Comparison of ENCODE assay signal across 20 cellular contexts in the genomic region with DNA sequence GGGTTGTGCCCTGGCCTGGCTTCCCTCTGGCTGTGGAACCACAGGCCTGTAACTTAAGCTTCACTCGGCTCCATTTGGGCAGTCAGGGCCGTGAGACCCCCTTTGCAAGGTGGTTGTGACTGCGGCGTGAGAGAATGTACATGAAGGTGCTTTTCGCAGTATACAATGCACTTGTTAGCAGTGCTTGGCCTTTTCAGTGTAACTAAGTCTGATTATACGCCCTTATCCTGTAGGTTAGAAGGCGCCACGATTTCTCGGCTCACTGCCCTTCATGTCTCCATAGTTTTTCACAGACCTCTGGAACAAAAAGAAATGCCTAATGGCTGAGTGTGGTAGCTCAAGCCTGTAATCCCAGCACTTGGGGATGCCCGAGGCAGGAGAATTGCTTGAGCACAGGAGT. TPM values are rescaled to one million over a fixed set of nuclear protein-coding genes. Genes with fewer than 3 reads are reported as not detected.
DNase-seq lines count a peak whose midpoint lies in the region; ATAC-seq, FAIRE-seq and TF ChIP-seq lines count a peak whose summit lies in the region.
"Had no signal": no experiment of that assay in that cellular context is flagged by ENCODE, and none has a peak within 500 bp of the region (broad histone marks: within the 10 kb centered on the region; RNA-seq: fewer than 3 reads in every experiment).

No MANE protein-coding gene starts in this region.

- H3K27me3 ChIP-seq in heart left ventricle (no peaks in the 10 kb centered on the region), mucosa of rectum (ENCODE audit: control insufficient read depth in 2 of 2, insufficient read depth in 2 of 2, low read length in 2 of 2) (no peaks in the 10 kb centered on the region), transverse colon (no peaks in the 10 kb centered on the region), pancreas (no peaks in the 10 kb centered on the region)
- H3K27me3 ChIP-seq: tibial artery had no signal

- ATAC-seq in heart left ventricle (no peak), left cardiac atrium (no peak), HG02870 (IDR thresholded peaks at IDR 0.05; ENCODE audit: unreplicated experiment) (no peak), pancreas (no peak)
- ATAC-seq: activated T-helper 17 cell treated with anti-CD3 and anti-CD28 coated beads, Interleukin-2, amount 50 U/mL, for 72 hours; CD8-positive, alpha-beta T cell; naive thymus-derived CD8-positive, alpha-beta T cell had no signal

- peaks cover 0 to 47% (median 35%) of the 10 kb centered on the region in 12 donors for H3K4me1 ChIP-seq in heart left ventricle
- H3K4me1 ChIP-seq in mucosa of rectum (ENCODE audit: control insufficient read depth in 2 of 2, insufficient read depth in 2 of 2, low read length in 2 of 2), result peaks cover 15 to 34% of the 10 kb centered on the region in 2 donors
- H3K4me1 ChIP-seq in transverse colon, result peaks cover 13 to 45% (median 26%) of the 10 kb centered on the region in 4 donors
- peaks cover 0 to 12% (median 0%) of the 10 kb centered on the region in 3 donors for H3K4me1 ChIP-seq in pancreas

- H3K27me3 Mint-ChIP-seq in chondrocyte (ENCODE audit: low read depth), result no peaks in the 10 kb centered on the region
- H3K27me3 Mint-ChIP-seq: activated CD4-positive, alpha-beta memory T cell treated with anti-CD3 and anti-CD28 coated beads for 36 hours; activated T-helper 17 cell treated with anti-CD3 and anti-CD28 coated beads, Interleukin-2, amount 50 U/mL, for 72 hours; naive thymus-derived CD8-positive, alpha-beta T cell had no signal

- H3K9me3 ChIP-seq in heart left ventricle (no peaks in the 10 kb centered on the region), mucosa of rectum (ENCODE audit: control insufficient read depth in 2 of 2, low read length in 2 of 2) (no peaks in the 10 kb centered on the region), transverse colon (no peaks in the 10 kb centered on the region), pancreas (no peaks in the 10 kb centered on the region)
- H3K9me3 ChIP-seq: psoas muscle, tibial artery had no signal

- peak overlapping the region; percentile 59 for H3K27ac Mint-ChIP-seq in chondrocyte (ENCODE audit: unreplicated experiment)
- H3K27ac Mint-ChIP-seq: activated CD4-positive, alpha-beta memory T cell treated with anti-CD3 and anti-CD28 coated beads for 36 hours; activated T-helper 17 cell treated with anti-CD3 and anti-CD28 coated beads, Interleukin-2, amount 50 U/mL, for 72 hours; CD8-positive, alpha-beta T cell had no signal

- no peak for TF ChIP-seq EP300 in transverse colon (IDR thresholded peaks at IDR 0.05; ENCODE audit: low read depth)

- no peak overlapping the region for H3K4me3 ChIP-seq in heart left ventricle
- no peak overlapping the region for H3K4me3 ChIP-seq in mucosa of rectum (ENCODE audit: low read length in 2 of 2)
- no peak overlapping the region for H3K4me3 ChIP-seq in transverse colon
- no peak overlapping the region for H3K4me3 ChIP-seq in pancreas
- H3K4me3 ChIP-seq: psoas muscle, tibial artery had no signal

- no peaks in the 10 kb centered on the region for H3K9me3 Mint-ChIP-seq in chondrocyte (ENCODE audit: low read depth)
- H3K9me3 Mint-ChIP-seq: activated CD4-positive, alpha-beta memory T cell treated with anti-CD3 and anti-CD28 coated beads for 36 hours; activated T-helper 17 cell treated with anti-CD3 and anti-CD28 coated beads, Interleukin-2, amount 50 U/mL, for 72 hours; CD8-positive, alpha-beta T cell; naive thymus-derived CD8-positive, alpha-beta T cell had no signal

- no peak overlapping the region for H3K4me3 Mint-ChIP-seq in chondrocyte (ENCODE audit: unreplicated experiment)
- H3K4me3 Mint-ChIP-seq: activated CD4-positive, alpha-beta memory T cell treated with anti-CD3 and anti-CD28 coated beads for 36 hours; activated T-helper 17 cell treated with anti-CD3 and anti-CD28 coated beads, Interleukin-2, amount 50 U/mL, for 72 hours; CD8-positive, alpha-beta T cell; naive thymus-derived CD8-positive, alpha-beta T cell had no signal

- DNase-seq in heart left ventricle (no peak), left cardiac atrium (no peak), chondrocyte (ENCODE audit: low spot score) (peak; percentile 46), transverse colon (no peak), pancreas (no peak)
- no peak for DNase-seq in activated CD4-positive, alpha-beta T cell treated with anti-CD3 and anti-CD28 coated beads, Interleukin-2, amount 50 U/mL, for 1 hour
- DNase-seq: activated CD4-positive, alpha-beta memory T cell treated with anti-CD3 and anti-CD28 coated beads for 36 hours; CD8-positive, alpha-beta T cell; H7; MM.1S; naive thymus-derived CD8-positive, alpha-beta T cell; NCI-H187; psoas muscle; stimulated activated CD4-positive, alpha-beta T cell treated with anti-CD3 and anti-CD28 coated beads, Interleukin-1b, Interleukin-23, amount 100 ng/mL, for 48 hours; tibial artery had no signal

- peaks cover 61% of the 10 kb centered on the region for H3K4me1 Mint-ChIP-seq in chondrocyte (ENCODE audit: low read depth)

- H3K27ac ChIP-seq in heart left ventricle, result peak overlapping the region in 11 of 12 donors; percentile 12 to 70 (median 64)
- H3K27ac ChIP-seq in mucosa of rectum (ENCODE audit: low read depth in 2 of 2, low read length in 2 of 2), result peak overlapping the region; percentile 64 to 83
- peak overlapping the region; percentile 46 to 81 (median 78) for H3K27ac ChIP-seq in transverse colon
- no peak overlapping the region for H3K27ac ChIP-seq in pancreas
- H3K27ac ChIP-seq: tibial artery had no signal

- in situ Hi-C loops in transverse colon (cut with MboI; ENCODE audit: low pct_ligation_motif_present in 1 of 4, low pct_unique_long_range_greater_than_20kb in 1 of 4, low sequenced_read_pairs in 3 of 4), result no loop called here

- TF ChIP-seq POLR2A in heart left ventricle (IDR thresholded peaks at IDR 0.05) (no peak), transverse colon (IDR thresholded peaks at IDR 0.05) (no peak)

- H3K9ac ChIP-seq in mucosa of rectum (ENCODE audit: low read depth in 1 of 2, low read length in 2 of 2), result no peak overlapping the region

- FAIRE-seq in pancreas (lab: Jason Lieb, UNC), result no peak
- FAIRE-seq: colon had no signal

- intact Hi-C loops in heart left ventricle (cut with DNase I) (loop anchor here in 2 of 10 donors (1.0 to 2.0 kb wide), 2 partner anchors 66 to 67 kb away; no protein-coding TSS in a partner anchor), left cardiac atrium (cut with DNase I) (no loop called here), transverse colon (cut with DNase I; ENCODE audit: low total_unique reads) (no loop called here), pancreas (cut with DNase I) (no loop called here)

- H3K36me3 ChIP-seq in heart left ventricle (peaks cover 0 to 55% (median 25%) of the 10 kb centered on the region in 9 donors), mucosa of rectum (ENCODE audit: control insufficient read depth in 2 of 2, insufficient read depth in 2 of 2, low read length in 2 of 2) (peaks cover 3 to 18% of the 10 kb centered on the region in 2 donors), transverse colon (no peaks in the 10 kb centered on the region), pancreas (no peaks in the 10 kb centered on the region)

- 89 to 92% (median 91%) methylated on average over 10 of the region's 10 CpGs for WGBS in heart left ventricle, 4 donors
- 85 to 93% methylated on average over 5 to 10 of the region's 10 CpGs for WGBS in transverse colon (ENCODE audit: low coverage in 1 of 2), 2 donors
- WGBS in pancreas, 2 donors, result 86 to 91% methylated on average over 10 of the region's 10 CpGs

- TF ChIP-seq CTCF in heart left ventricle (IDR thresholded peaks at IDR 0.05), result no peak
- TF ChIP-seq CTCF in chondrocyte (IDR thresholded peaks at IDR 0.05), result no peak
- no peak for TF ChIP-seq CTCF in transverse colon (IDR thresholded peaks at IDR 0.05)
- TF ChIP-seq CTCF in pancreas (IDR thresholded peaks at IDR 0.05), result no peak

- H3K36me3 Mint-ChIP-seq in chondrocyte (ENCODE audit: low read depth), result peaks cover 3% of the 10 kb centered on the region

RNA-seq across cellular contexts. Expression of a gene that starts 13.3 kb away (rescaled TPM):
- total RNA-seq in heart left ventricle, result 10 to 100 TPM; 40.9 to 67.8 (median 54.4) TPM
- polyA plus RNA-seq in heart left ventricle, result 100 to 1,000 TPM in 1 of 2 donors, 10 to 100 TPM in 1; 59.9 to 121 TPM
- total RNA-seq in left cardiac atrium, result 10 to 100 TPM; 47.2 to 59.6 TPM
- total RNA-seq in chondrocyte, result 59.9 to 91.8 TPM (median 67.5 TPM) in 3 replicates
- total RNA-seq in transverse colon, result 10 to 100 TPM; 49.0 to 83.8 (median 71.4) TPM
- total RNA-seq in pancreas, result 10 to 100 TPM; 22.4 to 45.3 (median 37.0) TPM
- 100 to 1,000 TPM in 1 of 2 donors, 10 to 100 TPM in 1; 81.8 to 106 TPM for polyA plus RNA-seq in pancreas

RNA-seq across cellular contexts. Expression of a gene that starts 13.5 kb away (rescaled TPM):
- total RNA-seq in heart left ventricle (10 to 100 TPM in 5 of 9 donors, 1 to 10 TPM in 4; 6.0 to 15.9 (median 10.2) TPM), left cardiac atrium (10 to 100 TPM; 11.3 to 15.5 TPM), chondrocyte (20.4 to 30.4 TPM (median 21.1 TPM) in 3 replicates), transverse colon (100 to 1,000 TPM in 2 of 4 donors, 10 to 100 TPM in 2; 25.1 to 129 (median 80.3) TPM), pancreas (10 to 100 TPM in 4 of 6 donors, 1 to 10 TPM in 2; 8.7 to 29.4 (median 12.8) TPM)
- polyA plus RNA-seq in heart left ventricle (10 to 100 TPM in 1 of 2 donors, 1 to 10 TPM in 1; 7.8 to 13.3 TPM), pancreas (10 to 100 TPM; 54.3 to 65.2 TPM)

RNA-seq across cellular contexts. Expression of a gene that starts 40.8 kb away (rescaled TPM):
- 10 to 100 TPM in 6 of 9 donors, 1 to 10 TPM in 3; 5.1 to 26.8 (median 11.0) TPM for total RNA-seq in heart left ventricle
- 1 to 10 TPM; 4.0 to 7.5 TPM for polyA plus RNA-seq in heart left ventricle
- total RNA-seq in left cardiac atrium, result 10 to 100 TPM; 18.9 to 26.9 TPM
- 5.2 to 52.3 TPM (median 5.6 TPM) in 3 replicates for total RNA-seq in chondrocyte
- 100 to 1,000 TPM; 196 to 323 (median 229) TPM for total RNA-seq in transverse colon
- total RNA-seq in pancreas, result 10 to 100 TPM; 16.4 to 50.5 (median 20.3) TPM
- polyA plus RNA-seq in pancreas, result 10 to 100 TPM; 23.0 to 25.2 TPM

RNA-seq across cellular contexts. Expression of a gene that starts 47.2 kb away (rescaled TPM):
- 10 to 100 TPM in 2 of 9 donors, 1 to 10 TPM in 7; 1.8 to 18.2 (median 6.8) TPM for total RNA-seq in heart left ventricle
- polyA plus RNA-seq in heart left ventricle, result 10 to 100 TPM in 1 of 2 donors, 1 to 10 TPM in 1; 3.7 to 17.7 TPM
- total RNA-seq in left cardiac atrium, result 10 to 100 TPM in 1 of 2 donors, 1 to 10 TPM in 1; 8.6 to 11.4 TPM
- 0.23 to 0.29 TPM in 2 of 3 replicates, not detected in the other for total RNA-seq in chondrocyte
- total RNA-seq in transverse colon, result 10 to 100 TPM in 3 of 4 donors, not detected in 1; 31.3 to 71.4 (median 50.0) TPM
- 1 to 10 TPM in 1 of 6 donors, under 1 TPM in 5; 0.55 to 1.2 (median 0.82) TPM for total RNA-seq in pancreas
- polyA plus RNA-seq in pancreas, result 10 to 100 TPM in 1 of 2 donors, 1 to 10 TPM in 1; 6.3 to 15.3 TPM
- total RNA-seq: A673; activated CD4-positive, alpha-beta memory T cell treated with anti-CD3 and anti-CD28 coated beads for 36 hours; H7 had no signal

Comparison
In these comparisons a context has a peak if more than half of its experiments do, and no peak if none do; other contexts are left out.
1. H3K27ac ChIP-seq: peak in heart left ventricle (11 of 12), mucosa of rectum (2 of 2) and transverse colon (4 of 4); none in pancreas (0 of 4).